ENCODE assay signal across 8 cellular contexts in the genomic region with DNA sequence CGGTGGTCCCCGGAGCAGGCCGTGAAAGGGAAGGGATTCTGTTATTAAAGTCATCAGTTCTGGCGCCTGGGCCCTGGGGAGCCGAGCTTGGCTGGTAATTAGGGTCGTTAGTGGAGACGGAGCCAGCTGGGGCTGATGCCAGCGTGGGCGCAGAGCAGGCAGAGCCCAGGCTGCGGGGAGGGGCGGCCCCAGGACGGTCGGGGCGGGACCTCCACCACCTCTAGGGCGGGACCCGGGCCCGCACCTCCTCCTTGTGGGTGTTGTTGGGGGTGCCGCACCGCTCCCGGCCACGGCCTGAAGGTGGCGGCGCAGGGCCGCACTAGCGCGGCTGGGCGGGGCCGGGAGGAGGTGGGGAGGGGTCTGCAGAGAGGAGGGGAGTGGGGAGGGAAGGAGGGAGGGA.
DNase-seq lines count a peak whose midpoint lies in the region; ATAC-seq and TF ChIP-seq lines count a peak whose summit lies in the region.

No MANE protein-coding gene starts in this region.

- no peak overlapping the region for H3K4me3 ChIP-seq in MM.1S (ENCODE audit: low read length)
- no peak overlapping the region for H3K4me3 ChIP-seq in WI38 (ENCODE audit: low read depth, low read length)
- H3K4me3 ChIP-seq in thoracic aorta = peak overlapping the region; percentile 63

- H3K36me3 ChIP-seq in MM.1S (replicated peaks; ENCODE audit: insufficient read depth, low read length) (no peaks in the 10 kb centered on the region), thoracic aorta (no peaks in the 10 kb centered on the region)

- no peaks in the 10 kb centered on the region for H3K79me2 ChIP-seq in MM.1S (ENCODE audit: low read length)

- peaks cover 78% of the 10 kb centered on the region for H3K27me3 ChIP-seq in MM.1S (replicated peaks; ENCODE audit: insufficient read depth, low read length)
- no peaks in the 10 kb centered on the region for H3K27me3 ChIP-seq in thoracic aorta (replicated peaks; ENCODE audit: insufficient read depth)

- H2AFZ ChIP-seq in MM.1S (ENCODE audit: low read length) = no peak overlapping the region

- no peak overlapping the region for H3K9ac ChIP-seq in MM.1S (ENCODE audit: low read length)

- H3K9me3 ChIP-seq in MM.1S (replicated peaks; ENCODE audit: insufficient read depth, low read length) (no peaks in the 10 kb centered on the region), thoracic aorta (no peaks in the 10 kb centered on the region)

- peak; percentile 24; the same call in 1 of the 2 replicates for TF ChIP-seq CTCF in MM.1S (IDR thresholded peaks at IDR 0.05; ENCODE audit: low read length)
- peak; percentile 60 for TF ChIP-seq CTCF in WI38 (IDR thresholded peaks at IDR 0.05; ENCODE audit: low read depth, low read length)
- TF ChIP-seq CTCF in thoracic aorta (IDR thresholded peaks at IDR 0.05) = peak; percentile 77

- no peak overlapping the region for H3K4me2 ChIP-seq in MM.1S (ENCODE audit: low read depth, low read length)

- H3F3A ChIP-seq in MM.1S (ENCODE audit: insufficient read depth, low read length) = no peaks in the 10 kb centered on the region

- no peaks in the 10 kb centered on the region for H4K20me1 ChIP-seq in MM.1S (ENCODE audit: insufficient read depth, low read length)

- ATAC-seq in thoracic aorta (ENCODE audit: insufficient number of reproducible peaks, low FRiP score, low read depth) (no peak), HG02840 (IDR thresholded peaks at IDR 0.05; ENCODE audit: low FRiP score, unreplicated experiment) (no peak)

- H3K9me2 ChIP-seq in MM.1S (replicated peaks; ENCODE audit: insufficient read depth, low read length) = no peaks in the 10 kb centered on the region

- H3K4me1 ChIP-seq in MM.1S (ENCODE audit: low read length) (no peaks in the 10 kb centered on the region), thoracic aorta (ENCODE audit: control insufficient read depth in 1 of 2, low read depth in 2 of 2) (peaks cover 30 to 45% of the 10 kb centered on the region in 2 donors)

- DNase-seq in activated CD8-positive, alpha-beta memory T cell treated with anti-CD3 and anti-CD28 coated beads, Interleukin-2, amount 50 U/mL, for 48 hours = peak; percentile 71
- no peak for DNase-seq in activated CD8-positive, alpha-beta memory T cell treated with anti-CD3 and anti-CD28 coated beads, Interleukin-2, amount 50 U/mL, for 4 hours
- DNase-seq in MM.1S (peak; percentile 8), hepatic stellate cell (ENCODE audit: low spot score) (peak; percentile 70), thoracic aorta (ENCODE audit: low spot score) (no peak), DMS53 treated with DMSO at 0.1 percent for 48 hours (lab: John Stamatoyannopoulos, UW; ENCODE audit: unreplicated experiment) (no peak)

- H3K27ac ChIP-seq in MM.1S (ENCODE audit: low read length) = no peak overlapping the region
- peak overlapping the region; percentile 20 to 36 for H3K27ac ChIP-seq in thoracic aorta

Comparison
In these comparisons a context has a peak if more than half of its experiments do, and no peak if none do; other contexts are left out.
1. DNase-seq: peak in activated CD8-positive, alpha-beta memory T cell treated with anti-CD3 and anti-CD28 coated beads, Interleukin-2, amount 50 U/mL, for 48 hours (single experiment), MM.1S (single experiment) and hepatic stellate cell (single experiment); none in activated CD8-positive, alpha-beta memory T cell treated with anti-CD3 and anti-CD28 coated beads, Interleukin-2, amount 50 U/mL, for 4 hours (single experiment), thoracic aorta (single experiment) and DMS53 treated with DMSO at 0.1 percent for 48 hours (single experiment).
2. CTCF ChIP-seq: peak in every context shown above with its lines; median percentile 77 in thoracic aorta; 60 in WI38; 24 in MM.1S.